Comparison of ENCODE assay signal across 25 cellular contexts in genomic region chr15:65867244-65867643, GRCh38.
"Had no signal": no experiment of that assay in that cellular context is flagged by ENCODE, and none has a peak within 500 bp of the region (broad histone marks: within the 10 kb centered on the region; RNA-seq: fewer than 3 reads in every experiment).

No MANE protein-coding gene starts in this region.

- H3K9me3 ChIP-seq: gastrocnemius medialis, mucosa of descending colon, right atrium auricular region, sigmoid colon, spleen, testis, tibial artery had no signal

- H3K4me3 ChIP-seq: gastrocnemius medialis, lung, mucosa of descending colon, neural progenitor cell, right atrium auricular region, sigmoid colon, spleen, testis, tibial artery had no signal

- H3K9ac ChIP-seq: neural progenitor cell, parathyroid adenoma had no signal

- H3K27ac ChIP-seq: gastrocnemius medialis, neural progenitor cell, parathyroid adenoma, right atrium auricular region, sigmoid colon, spleen, testis, tibial artery had no signal

- H3K36me3 ChIP-seq: gastrocnemius medialis, neural progenitor cell, right atrium auricular region, sigmoid colon, spleen, tibial artery had no signal

- H3K4me3 Mint-ChIP-seq: effector memory CD8-positive, alpha-beta T cell; memory B cell; mesothelial cell of epicardium; natural killer cell treated with Interleukin-12 subunit alpha and Interleukin-12 subunit beta and Interleukin-15 and Interleukin-18, amount 100 ng/mL, for 72 hours; neural progenitor cell; stimulated activated memory B cell treated with anti-CD40 and anti-IgM and Interleukin-4, amounts not matched to agents 10 μg/mL and 1 μg/mL and 100 μg/mL, for 72 hours; type B pancreatic cell had no signal

- H3K36me3 Mint-ChIP-seq: memory B cell; mesothelial cell of epicardium; naive B cell; stimulated activated memory B cell treated with anti-CD40 and anti-IgM and Interleukin-4, amounts not matched to agents 10 μg/mL and 1 μg/mL and 100 μg/mL, for 72 hours had no signal

- FAIRE-seq: endometrium, kidney had no signal

- H2AFZ ChIP-seq: neural progenitor cell, parathyroid adenoma had no signal

- H3K4me2 ChIP-seq: neural progenitor cell had no signal

- H3K27me3 Mint-ChIP-seq: effector memory CD8-positive, alpha-beta T cell; memory B cell; natural killer cell treated with Interleukin-12 subunit alpha and Interleukin-12 subunit beta and Interleukin-15 and Interleukin-18, amount 100 ng/mL, for 72 hours; progenitor cell of endocrine pancreas; stimulated activated memory B cell treated with anti-CD40 and anti-IgM and Interleukin-4, amounts not matched to agents 10 μg/mL and 1 μg/mL and 100 μg/mL, for 72 hours had no signal

- DNase-seq: cortex of kidney; effector memory CD8-positive, alpha-beta T cell; gastrocnemius medialis; kidney; mucosa of descending colon; naive B cell; sigmoid colon; spleen; stimulated activated CD4-positive, alpha-beta T cell treated with anti-CD3 and anti-CD28 coated beads, Interleukin-4, amount 100 ng/mL, for 4 hours; stimulated activated naive CD8-positive, alpha-beta T cell treated with anti-CD3 and anti-CD28 coated beads, Interleukin-15, Interleukin-2, amounts not matched to agents 100 U/mL and 50 U/mL, for 24 hours; substantia nigra; testis; tibial artery had no signal

- H3K9me3 Mint-ChIP-seq: effector memory CD8-positive, alpha-beta T cell; memory B cell; mesothelial cell of epicardium; natural killer cell treated with Interleukin-12 subunit alpha and Interleukin-12 subunit beta and Interleukin-15 and Interleukin-18, amount 100 ng/mL, for 72 hours; stimulated activated memory B cell treated with anti-CD40 and anti-IgM and Interleukin-4, amounts not matched to agents 10 μg/mL and 1 μg/mL and 100 μg/mL, for 72 hours; type B pancreatic cell had no signal

- H3K27me3 ChIP-seq: gastrocnemius medialis, neural progenitor cell, right atrium auricular region, sigmoid colon, spleen, testis, tibial artery had no signal

- ATAC-seq: effector memory CD8-positive, alpha-beta T cell; gastrocnemius medialis; left lobe of liver; mucosa of descending colon; natural killer cell treated with Interleukin-12 subunit alpha and Interleukin-12 subunit beta and Interleukin-15 and Interleukin-18, amount 100 ng/mL, for 72 hours; stimulated activated memory B cell treated with anti-CD40 and anti-IgM and Interleukin-4, amounts not matched to agents 10 μg/mL and 1 μg/mL and 100 μg/mL, for 72 hours; stimulated activated naive CD8-positive, alpha-beta T cell treated with anti-CD3 and anti-CD28 coated beads, Interleukin-15, Interleukin-2, amounts not matched to agents 100 U/mL and 50 U/mL, for 24 hours had no signal

- H3K27ac Mint-ChIP-seq: effector memory CD8-positive, alpha-beta T cell; memory B cell; mesothelial cell of epicardium; natural killer cell treated with Interleukin-12 subunit alpha and Interleukin-12 subunit beta and Interleukin-15 and Interleukin-18, amount 100 ng/mL, for 72 hours; neural progenitor cell; progenitor cell of endocrine pancreas; stimulated activated memory B cell treated with anti-CD40 and anti-IgM and Interleukin-4, amounts not matched to agents 10 μg/mL and 1 μg/mL and 100 μg/mL, for 72 hours; type B pancreatic cell had no signal

- H3K4me1 ChIP-seq: parathyroid adenoma had no signal
